ENCODE assay signal across 1 cellular context in the genomic region with DNA sequence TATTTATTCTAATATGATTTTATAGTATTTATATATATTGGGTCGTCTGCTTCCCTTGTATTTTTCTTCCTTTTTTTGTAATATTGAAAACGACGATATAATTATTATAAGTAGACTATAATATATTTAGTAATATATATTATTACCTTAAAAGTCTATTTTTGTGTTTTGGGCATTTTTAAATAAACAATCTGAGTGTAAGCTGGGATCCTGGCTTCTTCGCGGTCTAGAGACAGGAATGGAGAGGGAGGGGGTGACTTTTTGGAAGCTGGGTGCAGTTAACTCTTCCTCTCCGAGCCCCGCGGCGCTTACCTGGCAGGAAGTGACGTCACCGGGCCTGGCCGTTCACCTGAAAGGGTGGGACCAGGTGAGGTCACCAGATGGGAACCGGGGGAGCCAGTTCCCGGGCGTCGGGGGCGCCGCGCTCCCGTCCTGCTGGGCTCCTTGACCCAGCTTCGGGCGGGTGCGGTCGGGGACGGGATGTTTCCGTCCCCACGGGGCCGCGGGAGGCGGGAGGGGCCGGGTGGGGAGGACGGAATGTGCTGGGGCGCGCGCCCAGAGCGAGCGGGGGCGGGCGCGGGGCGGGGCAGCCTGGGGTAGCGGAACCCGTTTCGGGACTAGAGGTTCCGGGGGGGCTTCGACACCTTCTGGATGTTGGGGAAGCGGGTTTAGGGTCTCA.
TF ChIP-seq lines count a peak whose summit lies in the region.

No MANE protein-coding gene starts in this region.

TF ChIP-seq in K562, 482 proteins besides CTCF, POLR2A, EP300 and RAD21 (continued from another document and continues in another):
- TF ChIP-seq, protein P1, sequence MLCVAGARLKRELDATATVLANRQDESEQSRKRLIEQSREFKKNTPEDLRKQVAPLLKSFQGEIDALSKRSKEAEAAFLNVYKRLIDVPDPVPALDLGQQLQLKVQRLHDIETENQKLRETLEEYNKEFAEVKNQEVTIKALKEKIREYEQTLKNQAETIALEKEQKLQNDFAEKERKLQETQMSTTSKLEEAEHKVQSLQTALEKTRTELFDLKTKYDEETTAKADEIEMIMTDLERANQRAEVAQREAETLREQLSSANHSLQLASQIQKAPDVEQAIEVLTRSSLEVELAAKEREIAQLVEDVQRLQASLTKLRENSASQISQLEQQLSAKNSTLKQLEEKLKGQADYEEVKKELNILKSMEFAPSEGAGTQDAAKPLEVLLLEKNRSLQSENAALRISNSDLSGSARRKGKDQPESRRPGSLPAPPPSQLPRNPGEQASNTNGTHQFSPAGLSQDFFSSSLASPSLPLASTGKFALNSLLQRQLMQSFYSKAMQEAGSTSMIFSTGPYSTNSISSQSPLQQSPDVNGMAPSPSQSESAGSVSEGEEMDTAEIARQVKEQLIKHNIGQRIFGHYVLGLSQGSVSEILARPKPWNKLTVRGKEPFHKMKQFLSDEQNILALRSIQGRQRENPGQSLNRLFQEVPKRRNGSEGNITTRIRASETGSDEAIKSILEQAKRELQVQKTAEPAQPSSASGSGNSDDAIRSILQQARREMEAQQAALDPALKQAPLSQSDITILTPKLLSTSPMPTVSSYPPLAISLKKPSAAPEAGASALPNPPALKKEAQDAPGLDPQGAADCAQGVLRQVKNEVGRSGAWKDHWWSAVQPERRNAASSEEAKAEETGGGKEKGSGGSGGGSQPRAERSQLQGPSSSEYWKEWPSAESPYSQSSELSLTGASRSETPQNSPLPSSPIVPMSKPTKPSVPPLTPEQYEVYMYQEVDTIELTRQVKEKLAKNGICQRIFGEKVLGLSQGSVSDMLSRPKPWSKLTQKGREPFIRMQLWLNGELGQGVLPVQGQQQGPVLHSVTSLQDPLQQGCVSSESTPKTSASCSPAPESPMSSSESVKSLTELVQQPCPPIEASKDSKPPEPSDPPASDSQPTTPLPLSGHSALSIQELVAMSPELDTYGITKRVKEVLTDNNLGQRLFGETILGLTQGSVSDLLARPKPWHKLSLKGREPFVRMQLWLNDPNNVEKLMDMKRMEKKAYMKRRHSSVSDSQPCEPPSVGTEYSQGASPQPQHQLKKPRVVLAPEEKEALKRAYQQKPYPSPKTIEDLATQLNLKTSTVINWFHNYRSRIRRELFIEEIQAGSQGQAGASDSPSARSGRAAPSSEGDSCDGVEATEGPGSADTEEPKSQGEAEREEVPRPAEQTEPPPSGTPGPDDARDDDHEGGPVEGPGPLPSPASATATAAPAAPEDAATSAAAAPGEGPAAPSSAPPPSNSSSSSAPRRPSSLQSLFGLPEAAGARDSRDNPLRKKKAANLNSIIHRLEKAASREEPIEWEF (CRISPR knock-in tag; IDR thresholded peaks at IDR 0.05), result no peak
- TF ChIP-seq NEUROD1 (IDR thresholded peaks at IDR 0.05; ENCODE audit: borderline replicate concordance, low read depth, low read length, partially characterized antibody) (peak; percentile 11), HDAC6 (IDR thresholded peaks at IDR 0.05; ENCODE audit: low read depth, low read length) (no peak), ZNF12 (CRISPR knock-in tag; IDR thresholded peaks at IDR 0.05) (no peak), ZNF253 (CRISPR knock-in tag; conservative IDR thresholded peaks at IDR 0.05) (no peak), ZNF384 (IDR thresholded peaks at IDR 0.05; ENCODE audit: low read depth, low read length) (no peak), POLR2AphosphoS2 (IDR thresholded peaks at IDR 0.05; ENCODE audit: low read length) (peak; percentile 89), ZNF212 (CRISPR knock-in tag; IDR thresholded peaks at IDR 0.05) (no peak), ILF3 (IDR thresholded peaks at IDR 0.05; ENCODE audit: borderline replicate concordance) (no peak), SMAD2 (IDR thresholded peaks at IDR 0.05; ENCODE audit: low read depth, low read length) (no peak), IRF2 (CRISPR knock-in tag; IDR thresholded peaks at IDR 0.05) (no peak), NFIC (IDR thresholded peaks at IDR 0.05) (peak; percentile 15; the same call in 1 of the 2 replicates), JUN (IDR thresholded peaks at IDR 0.05; ENCODE audit: borderline replicate concordance, low read depth, low read length) (peak; percentile 74), JUN (CRISPR knock-in tag; IDR thresholded peaks at IDR 0.05; ENCODE audit: borderline replicate concordance) (no peak), FOXJ2 (tag; IDR thresholded peaks at IDR 0.05) (peak; percentile 55; the same call in 1 of the 2 replicates), ZNF695 (CRISPR knock-in tag; IDR thresholded peaks at IDR 0.05) (no peak), EZH2 (IDR thresholded peaks at IDR 0.05; ENCODE audit: borderline replicate concordance, low read depth, low read length) (no peak), KLF1 (tag; IDR thresholded peaks at IDR 0.05) (no peak), ZNF778 (CRISPR knock-in tag; IDR thresholded peaks at IDR 0.05) (no peak), CREB1 (IDR thresholded peaks at IDR 0.05) (peak; percentile 63), CREB1 (CRISPR knock-in tag; IDR thresholded peaks at IDR 0.05) (peak; percentile 82; the same call in 1 of the 2 replicates), POLR2G (IDR thresholded peaks at IDR 0.05; ENCODE audit: low read depth, low read length) (peak; percentile 79), KHSRP (IDR thresholded peaks at IDR 0.05) (peak; percentile 55), MBD2 (IDR thresholded peaks at IDR 0.05; ENCODE audit: borderline replicate concordance, low read depth) (peak; percentile 24; the same call in 1 of the 2 replicates), WHSC1 (IDR thresholded peaks at IDR 0.05; ENCODE audit: low read length) (no peak), ZNF589 (CRISPR knock-in tag; IDR thresholded peaks at IDR 0.05; ENCODE audit: low read depth) (no peak), CCNT2 (IDR thresholded peaks at IDR 0.05; ENCODE audit: borderline replicate concordance, extremely low read depth, insufficient read length, low read depth, low read length) (peak; percentile 36), SUPT5H (IDR thresholded peaks at IDR 0.05) (peak; percentile 60), MAFK (IDR thresholded peaks at IDR 0.05; ENCODE audit: low read length) (no peak), BHLHE40 (IDR thresholded peaks at IDR 0.05; ENCODE audit: low read length) (0 out of 2 replicates have a peak, but pooled peaks have one; percentile 14), NR2C1 (IDR thresholded peaks at IDR 0.05) (no peak), NR2C1 (tag; IDR thresholded peaks at IDR 0.05) (peak; percentile 50; the same call in 1 of the 2 replicates), SIRT6 (IDR thresholded peaks at IDR 0.05; ENCODE audit: low read depth, low read length) (no peak), POLR2B (IDR thresholded peaks at IDR 0.05; ENCODE audit: low read depth, partially characterized antibody) (peak; percentile 70)
- TF ChIP-seq, protein P2, sequence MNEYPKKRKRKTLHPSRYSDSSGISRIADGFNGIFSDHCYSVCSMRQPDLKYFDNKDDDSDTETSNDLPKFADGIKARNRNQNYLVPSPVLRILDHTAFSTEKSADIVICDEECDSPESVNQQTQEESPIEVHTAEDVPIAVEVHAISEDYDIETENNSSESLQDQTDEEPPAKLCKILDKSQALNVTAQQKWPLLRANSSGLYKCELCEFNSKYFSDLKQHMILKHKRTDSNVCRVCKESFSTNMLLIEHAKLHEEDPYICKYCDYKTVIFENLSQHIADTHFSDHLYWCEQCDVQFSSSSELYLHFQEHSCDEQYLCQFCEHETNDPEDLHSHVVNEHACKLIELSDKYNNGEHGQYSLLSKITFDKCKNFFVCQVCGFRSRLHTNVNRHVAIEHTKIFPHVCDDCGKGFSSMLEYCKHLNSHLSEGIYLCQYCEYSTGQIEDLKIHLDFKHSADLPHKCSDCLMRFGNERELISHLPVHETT (CRISPR knock-in tag; conservative IDR thresholded peaks at IDR 0.05 in 1 of 2, IDR thresholded peaks at IDR 0.05 in 1 of 2), result peak in 1 of 2 experiments; percentile 41; a peak in 1 of 4 replicates
- TF ChIP-seq, protein P3, sequence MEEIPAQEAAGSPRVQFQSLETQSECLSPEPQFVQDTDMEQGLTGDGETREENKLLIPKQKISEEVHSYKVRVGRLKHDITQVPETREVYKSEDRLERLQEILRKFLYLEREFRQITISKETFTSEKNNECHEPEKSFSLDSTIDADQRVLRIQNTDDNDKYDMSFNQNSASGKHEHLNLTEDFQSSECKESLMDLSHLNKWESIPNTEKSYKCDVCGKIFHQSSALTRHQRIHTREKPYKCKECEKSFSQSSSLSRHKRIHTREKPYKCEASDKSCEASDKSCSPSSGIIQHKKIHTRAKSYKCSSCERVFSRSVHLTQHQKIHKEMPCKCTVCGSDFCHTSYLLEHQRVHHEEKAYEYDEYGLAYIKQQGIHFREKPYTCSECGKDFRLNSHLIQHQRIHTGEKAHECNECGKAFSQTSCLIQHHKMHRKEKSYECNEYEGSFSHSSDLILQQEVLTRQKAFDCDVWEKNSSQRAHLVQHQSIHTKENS (CRISPR knock-in tag; IDR thresholded peaks at IDR 0.05), result no peak
- TF ChIP-seq, protein P4, sequence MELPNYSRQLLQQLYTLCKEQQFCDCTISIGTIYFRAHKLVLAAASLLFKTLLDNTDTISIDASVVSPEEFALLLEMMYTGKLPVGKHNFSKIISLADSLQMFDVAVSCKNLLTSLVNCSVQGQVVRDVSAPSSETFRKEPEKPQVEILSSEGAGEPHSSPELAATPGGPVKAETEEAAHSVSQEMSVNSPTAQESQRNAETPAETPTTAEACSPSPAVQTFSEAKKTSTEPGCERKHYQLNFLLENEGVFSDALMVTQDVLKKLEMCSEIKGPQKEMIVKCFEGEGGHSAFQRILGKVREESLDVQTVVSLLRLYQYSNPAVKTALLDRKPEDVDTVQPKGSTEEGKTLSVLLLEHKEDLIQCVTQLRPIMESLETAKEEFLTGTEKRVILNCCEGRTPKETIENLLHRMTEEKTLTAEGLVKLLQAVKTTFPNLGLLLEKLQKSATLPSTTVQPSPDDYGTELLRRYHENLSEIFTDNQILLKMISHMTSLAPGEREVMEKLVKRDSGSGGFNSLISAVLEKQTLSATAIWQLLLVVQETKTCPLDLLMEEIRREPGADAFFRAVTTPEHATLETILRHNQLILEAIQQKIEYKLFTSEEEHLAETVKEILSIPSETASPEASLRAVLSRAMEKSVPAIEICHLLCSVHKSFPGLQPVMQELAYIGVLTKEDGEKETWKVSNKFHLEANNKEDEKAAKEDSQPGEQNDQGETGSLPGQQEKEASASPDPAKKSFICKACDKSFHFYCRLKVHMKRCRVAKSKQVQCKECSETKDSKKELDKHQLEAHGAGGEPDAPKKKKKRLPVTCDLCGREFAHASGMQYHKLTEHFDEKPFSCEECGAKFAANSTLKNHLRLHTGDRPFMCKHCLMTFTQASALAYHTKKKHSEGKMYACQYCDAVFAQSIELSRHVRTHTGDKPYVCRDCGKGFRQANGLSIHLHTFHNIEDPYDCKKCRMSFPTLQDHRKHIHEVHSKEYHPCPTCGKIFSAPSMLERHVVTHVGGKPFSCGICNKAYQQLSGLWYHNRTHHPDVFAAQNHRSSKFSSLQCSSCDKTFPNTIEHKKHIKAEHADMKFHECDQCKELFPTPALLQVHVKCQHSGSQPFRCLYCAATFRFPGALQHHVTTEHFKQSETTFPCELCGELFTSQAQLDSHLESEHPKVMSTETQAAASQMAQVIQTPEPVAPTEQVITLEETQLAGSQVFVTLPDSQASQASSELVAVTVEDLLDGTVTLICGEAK (IDR thresholded peaks at IDR 0.05), result peak; percentile 82
- TF ChIP-seq, protein P4 (CRISPR knock-in tag; IDR thresholded peaks at IDR 0.05), result no peak
- TF ChIP-seq, protein P5, sequence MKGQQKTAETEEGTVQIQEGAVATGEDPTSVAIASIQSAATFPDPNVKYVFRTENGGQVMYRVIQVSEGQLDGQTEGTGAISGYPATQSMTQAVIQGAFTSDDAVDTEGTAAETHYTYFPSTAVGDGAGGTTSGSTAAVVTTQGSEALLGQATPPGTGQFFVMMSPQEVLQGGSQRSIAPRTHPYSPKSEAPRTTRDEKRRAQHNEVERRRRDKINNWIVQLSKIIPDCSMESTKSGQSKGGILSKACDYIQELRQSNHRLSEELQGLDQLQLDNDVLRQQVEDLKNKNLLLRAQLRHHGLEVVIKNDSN (CRISPR knock-in tag; IDR thresholded peaks at IDR 0.05), result no peak
- TF ChIP-seq, protein P6, sequence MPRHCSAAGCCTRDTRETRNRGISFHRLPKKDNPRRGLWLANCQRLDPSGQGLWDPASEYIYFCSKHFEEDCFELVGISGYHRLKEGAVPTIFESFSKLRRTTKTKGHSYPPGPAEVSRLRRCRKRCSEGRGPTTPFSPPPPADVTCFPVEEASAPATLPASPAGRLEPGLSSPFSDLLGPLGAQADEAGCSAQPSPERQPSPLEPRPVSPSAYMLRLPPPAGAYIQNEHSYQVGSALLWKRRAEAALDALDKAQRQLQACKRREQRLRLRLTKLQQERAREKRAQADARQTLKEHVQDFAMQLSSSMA (CRISPR knock-in tag; IDR thresholded peaks at IDR 0.05), result no peak
- TF ChIP-seq, protein P7, sequence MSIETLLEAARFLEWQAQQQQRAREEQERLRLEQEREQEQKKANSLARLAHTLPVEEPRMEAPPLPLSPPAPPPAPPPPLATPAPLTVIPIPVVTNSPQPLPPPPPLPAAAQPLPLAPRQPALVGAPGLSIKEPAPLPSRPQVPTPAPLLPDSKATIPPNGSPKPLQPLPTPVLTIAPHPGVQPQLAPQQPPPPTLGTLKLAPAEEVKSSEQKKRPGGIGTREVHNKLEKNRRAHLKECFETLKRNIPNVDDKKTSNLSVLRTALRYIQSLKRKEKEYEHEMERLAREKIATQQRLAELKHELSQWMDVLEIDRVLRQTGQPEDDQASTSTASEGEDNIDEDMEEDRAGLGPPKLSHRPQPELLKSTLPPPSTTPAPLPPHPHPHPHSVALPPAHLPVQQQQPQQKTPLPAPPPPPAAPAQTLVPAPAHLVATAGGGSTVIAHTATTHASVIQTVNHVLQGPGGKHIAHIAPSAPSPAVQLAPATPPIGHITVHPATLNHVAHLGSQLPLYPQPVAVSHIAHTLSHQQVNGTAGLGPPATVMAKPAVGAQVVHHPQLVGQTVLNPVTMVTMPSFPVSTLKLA (conservative IDR thresholded peaks at IDR 0.05), result peak; percentile 52 to 54; a peak in 3 of 4 replicates
